ENCODE assay signal across 10 cellular contexts in the genomic region with DNA sequence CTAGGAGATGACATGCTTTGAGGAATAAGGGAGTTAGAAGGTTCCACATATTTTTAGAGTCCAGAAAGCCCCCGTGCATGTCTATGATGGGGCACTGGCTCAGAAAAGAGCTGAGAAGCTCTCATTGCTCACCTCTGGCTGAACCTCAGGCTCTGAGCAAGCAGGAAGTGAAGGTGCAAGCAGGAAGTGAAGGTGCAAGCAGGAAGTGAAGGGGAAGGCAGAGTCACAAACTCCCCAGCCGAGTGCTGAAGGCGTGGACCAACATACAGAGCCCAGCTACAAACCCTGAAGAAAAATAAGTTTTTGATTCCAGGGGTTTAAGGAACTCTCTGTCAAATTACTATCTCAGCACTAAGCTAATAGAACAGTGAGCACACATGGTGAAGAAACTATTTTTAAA. TPM values are rescaled to one million over a fixed set of nuclear protein-coding genes. Genes with fewer than 3 reads are reported as not detected.
A peak's percentile ranks its signal among the peaks of the same experiment; 100 is the strongest.
DNase-seq lines count a peak whose midpoint lies in the region; ATAC-seq and TF ChIP-seq lines count a peak whose summit lies in the region.
"Had no signal": no experiment of that assay in that cellular context is flagged by ENCODE, and none has a peak within 500 bp of the region (broad histone marks: within the 10 kb centered on the region; RNA-seq: fewer than 3 reads in every experiment).

No MANE protein-coding gene starts in this region.

- H3K36me3 Mint-ChIP-seq in T-helper 2 cell treated with Interferon-gamma antibody and Interleukin-4, amounts not matched to agents 5 μg/mL and 100 μg/mL, for 36 hours (ENCODE audit: low read depth), result peaks cover 26% of the 10 kb centered on the region
- peaks cover 16% of the 10 kb centered on the region for H3K36me3 Mint-ChIP-seq in memory B cell

- H3K4me1 ChIP-seq in body of pancreas, result no peaks in the 10 kb centered on the region

- no peak for TF ChIP-seq POLR2A in body of pancreas (IDR thresholded peaks at IDR 0.05)

- peaks cover 9% of the 10 kb centered on the region for H3K4me1 Mint-ChIP-seq in T-helper 2 cell treated with Interferon-gamma antibody and Interleukin-4, amounts not matched to agents 5 μg/mL and 100 μg/mL, for 36 hours (ENCODE audit: low read depth)
- peaks cover 9% of the 10 kb centered on the region for H3K4me1 Mint-ChIP-seq in memory B cell

- peak; percentile 15 for DNase-seq in T-helper 2 cell treated with Interferon-gamma antibody and Interleukin-4, amounts not matched to agents 5 μg/mL and 100 μg/mL, for 36 hours (ENCODE audit: low spot score)
- DNase-seq in activated T-cell treated with anti-CD3 and anti-CD28 coated beads, Interleukin-2, amount 50 U/mL, for 48 hours, result peak; percentile 38 to 51
- DNase-seq in memory B cell (ENCODE audit: low spot score in 2 of 2) (no peak), NCI-H1092 (lab: John Stamatoyannopoulos, UW) (no peak), left ventricle myocardium superior (no peak), body of pancreas (no peak)
- peak; percentile 17 for DNase-seq in stimulated activated CD8-positive, alpha-beta memory T cell treated with anti-CD3 and anti-CD28 coated beads, Interleukin-7, amount 100 ng/mL, for 24 hours (ENCODE audit: low read depth)
- DNase-seq: hippocampal formation had no signal

- WGBS in body of pancreas, 2 donors, result 60 to 64% methylated on average over 3 of the region's 3 CpGs

- TF ChIP-seq CTCF in body of pancreas (IDR thresholded peaks at IDR 0.05), result no peak

- H3K4me3 ChIP-seq in body of pancreas, result no peak overlapping the region
- H3K4me3 ChIP-seq: SK-N-MC had no signal

- intact Hi-C loops in left ventricle myocardium superior (cut with micrococcal nuclease), result no loop called here
- intact Hi-C loops in body of pancreas (cut with DNase I), result no loop called here

- no peaks in the 10 kb centered on the region for H3K27me3 ChIP-seq in body of pancreas

- no peak overlapping the region for H3K27ac ChIP-seq in body of pancreas
- H3K27ac ChIP-seq: SK-N-MC had no signal

- H3K4me3 Mint-ChIP-seq in T-helper 2 cell treated with Interferon-gamma antibody and Interleukin-4, amounts not matched to agents 5 μg/mL and 100 μg/mL, for 36 hours, result peak overlapping the region; percentile 62
- H3K4me3 Mint-ChIP-seq in memory B cell, result peak overlapping the region; percentile 7

- peaks cover 53% of the 10 kb centered on the region for H3K9me3 Mint-ChIP-seq in T-helper 2 cell treated with Interferon-gamma antibody and Interleukin-4, amounts not matched to agents 5 μg/mL and 100 μg/mL, for 36 hours
- H3K9me3 Mint-ChIP-seq in memory B cell, result peaks cover 25% of the 10 kb centered on the region

- H3K27ac Mint-ChIP-seq in T-helper 2 cell treated with Interferon-gamma antibody and Interleukin-4, amounts not matched to agents 5 μg/mL and 100 μg/mL, for 36 hours, result peak overlapping the region; percentile 73
- peak overlapping the region; percentile 45 for H3K27ac Mint-ChIP-seq in memory B cell

- no peaks in the 10 kb centered on the region for H3K36me3 ChIP-seq in body of pancreas (replicated peaks in 1 of 2; ENCODE audit: insufficient read depth in 1 of 2, low read depth in 2 of 2)

- peaks cover under 1% of the 10 kb centered on the region for H3K27me3 Mint-ChIP-seq in T-helper 2 cell treated with Interferon-gamma antibody and Interleukin-4, amounts not matched to agents 5 μg/mL and 100 μg/mL, for 36 hours (ENCODE audit: low read depth)
- H3K27me3 Mint-ChIP-seq in memory B cell, result peaks cover 10% of the 10 kb centered on the region

- peaks cover 0 to 14% (median 0%) of the 10 kb centered on the region in 3 donors for H3K9me3 ChIP-seq in body of pancreas

- peak; percentile 83 for ATAC-seq in memory B cell (ENCODE audit: low read depth)
- ATAC-seq in HG03159 (IDR thresholded peaks at IDR 0.05; ENCODE audit: unreplicated experiment), result no peak
- ATAC-seq in left ventricle myocardium superior, result no peak
- ATAC-seq in body of pancreas, result no peak

RNA-seq across cellular contexts. Expression of a gene that starts 7.0 kb away (rescaled TPM):
- total RNA-seq in left ventricle myocardium superior, result not detected
- not detected for total RNA-seq in body of pancreas

RNA-seq across cellular contexts. Expression of a gene that starts 8.0 kb away (rescaled TPM):
- total RNA-seq in left ventricle myocardium superior, result not detected
- not detected for total RNA-seq in body of pancreas

RNA-seq across cellular contexts. Expression of a gene that starts 18.2 kb away (rescaled TPM):
- total RNA-seq in left ventricle myocardium superior, result not detected
- total RNA-seq in body of pancreas, result not detected

RNA-seq across cellular contexts. Expression of a gene that starts 18.5 kb away (rescaled TPM):
- total RNA-seq in left ventricle myocardium superior (not detected), body of pancreas (not detected)

RNA-seq across cellular contexts. Expression of a gene that starts 26.6 kb away (rescaled TPM):
- total RNA-seq in left ventricle myocardium superior, result not detected
- not detected for total RNA-seq in body of pancreas

Comparison
In these comparisons a context has a peak if more than half of its experiments do, and no peak if none do; other contexts are left out.
1. DNase-seq: peak in T-helper 2 cell treated with Interferon-gamma antibody and Interleukin-4, amounts not matched to agents 5 μg/mL and 100 μg/mL, for 36 hours (single experiment), activated T-cell treated with anti-CD3 and anti-CD28 coated beads, Interleukin-2, amount 50 U/mL, for 48 hours (2 of 2) and stimulated activated CD8-positive, alpha-beta memory T cell treated with anti-CD3 and anti-CD28 coated beads, Interleukin-7, amount 100 ng/mL, for 24 hours (single experiment); none in memory B cell (0 of 2), NCI-H1092 (single experiment), left ventricle myocardium superior (single experiment) and body of pancreas (0 of 4).